Comparison of ENCODE assay signal across 21 cellular contexts in the genomic region with DNA sequence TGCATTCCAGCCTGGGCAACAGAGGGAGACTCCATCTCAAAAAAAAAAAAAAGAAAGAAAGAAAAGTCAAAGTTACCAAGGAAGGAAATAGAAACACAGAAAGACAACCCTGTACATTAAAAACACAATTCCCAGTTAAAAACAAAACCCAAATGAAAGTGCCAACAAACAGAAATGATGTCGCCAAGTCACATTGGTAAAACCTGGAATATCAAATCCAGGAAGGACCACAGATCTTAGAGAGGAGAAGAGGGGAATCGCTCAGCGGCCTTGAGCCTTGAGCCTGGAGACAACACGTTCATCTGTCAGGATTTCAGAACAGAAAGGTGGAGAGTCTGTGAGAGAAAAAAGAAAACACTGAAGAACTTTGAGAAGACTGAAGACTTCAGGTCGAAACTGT. TPM values are rescaled to one million over a fixed set of nuclear protein-coding genes. Genes with fewer than 3 reads are reported as not detected.
"Had no signal": no experiment of that assay in that cellular context is flagged by ENCODE, and none has a peak within 500 bp of the region (broad histone marks: within the 10 kb centered on the region; RNA-seq: fewer than 3 reads in every experiment).

No MANE protein-coding gene starts in this region.

- H3K4me1 ChIP-seq: parathyroid adenoma had no signal

- H3K4me1 Mint-ChIP-seq: endodermal cell; stimulated activated naive B cell treated with anti-CD40 and anti-IgM and Interleukin-4, amounts not matched to agents 10 μg/mL and 1 μg/mL and 100 μg/mL, for 72 hours had no signal

- ATAC-seq: heart left ventricle; mucosa of descending colon; naive thymus-derived CD8-positive, alpha-beta T cell; stimulated activated naive B cell treated with anti-CD40 and anti-IgM and Interleukin-4, amounts not matched to agents 10 μg/mL and 1 μg/mL and 100 μg/mL, for 72 hours; stimulated activated naive CD8-positive, alpha-beta T cell treated with anti-CD3 and anti-CD28 coated beads, Interleukin-15, amount 100 ng/mL, for 72 hours had no signal

- H3K4me3 Mint-ChIP-seq: endodermal cell; naive thymus-derived CD8-positive, alpha-beta T cell; neural crest cell; stimulated activated naive B cell treated with anti-CD40 and anti-IgM and Interleukin-4, amounts not matched to agents 10 μg/mL and 1 μg/mL and 100 μg/mL, for 72 hours; stimulated activated naive CD8-positive, alpha-beta T cell treated with anti-CD3 and anti-CD28 coated beads, Interleukin-15, amount 100 ng/mL, for 72 hours had no signal

- H2AFZ ChIP-seq: parathyroid adenoma had no signal

- FAIRE-seq: frontal cortex had no signal

- H3K36me3 ChIP-seq: heart left ventricle, sigmoid colon, thoracic aorta, transverse colon had no signal

- H3K27ac Mint-ChIP-seq: endodermal cell; stimulated activated naive B cell treated with anti-CD40 and anti-IgM and Interleukin-4, amounts not matched to agents 10 μg/mL and 1 μg/mL and 100 μg/mL, for 72 hours; stimulated activated naive CD8-positive, alpha-beta T cell treated with anti-CD3 and anti-CD28 coated beads, Interleukin-15, amount 100 ng/mL, for 72 hours had no signal

- H3K36me3 Mint-ChIP-seq: naive thymus-derived CD8-positive, alpha-beta T cell had no signal

- H3K9me3 ChIP-seq: heart left ventricle, mucosa of descending colon, sigmoid colon, thoracic aorta, transverse colon had no signal

- H3K9me3 Mint-ChIP-seq: endodermal cell; naive thymus-derived CD8-positive, alpha-beta T cell; neural crest cell; stimulated activated naive B cell treated with anti-CD40 and anti-IgM and Interleukin-4, amounts not matched to agents 10 μg/mL and 1 μg/mL and 100 μg/mL, for 72 hours had no signal

- H3K4me3 ChIP-seq: coronary artery, heart left ventricle, mucosa of descending colon, sigmoid colon, skin epidermis, thoracic aorta, transverse colon had no signal

- DNase-seq: effector CD4-positive, alpha-beta T cell; endodermal cell; hippocampal formation; kidney glomerular epithelial cell; mammary epithelial cell; mucosa of descending colon; nucleus accumbens; stimulated activated CD4-positive, alpha-beta T cell treated with anti-CD3 and anti-CD28 coated beads, Interleukin-2, amount 100 ng/mL, for 24 hours; stimulated activated CD4-positive, alpha-beta T cell treated with anti-CD3 and anti-CD28 coated beads, Interleukin-4, amount 100 ng/mL, for 4 hours; stimulated activated naive B cell treated with anti-CD40 and anti-IgM and Interleukin-4, amounts not matched to agents 10 μg/mL and 1 μg/mL and 100 μg/mL, for 72 hours had no signal

- H3K9ac ChIP-seq: parathyroid adenoma had no signal

- H3K79me2 ChIP-seq: parathyroid adenoma had no signal

- H3K27ac ChIP-seq: coronary artery, heart left ventricle, parathyroid adenoma, sigmoid colon, skin epidermis, thoracic aorta, transverse colon had no signal

RNA-seq across cellular contexts. Expression of a gene that starts 1.2 kb away (rescaled TPM):
- polyA plus RNA-seq: naive thymus-derived CD8-positive, alpha-beta T cell had no signal
